Comparison of ENCODE assay signal across 9 cellular contexts in the genomic region with DNA sequence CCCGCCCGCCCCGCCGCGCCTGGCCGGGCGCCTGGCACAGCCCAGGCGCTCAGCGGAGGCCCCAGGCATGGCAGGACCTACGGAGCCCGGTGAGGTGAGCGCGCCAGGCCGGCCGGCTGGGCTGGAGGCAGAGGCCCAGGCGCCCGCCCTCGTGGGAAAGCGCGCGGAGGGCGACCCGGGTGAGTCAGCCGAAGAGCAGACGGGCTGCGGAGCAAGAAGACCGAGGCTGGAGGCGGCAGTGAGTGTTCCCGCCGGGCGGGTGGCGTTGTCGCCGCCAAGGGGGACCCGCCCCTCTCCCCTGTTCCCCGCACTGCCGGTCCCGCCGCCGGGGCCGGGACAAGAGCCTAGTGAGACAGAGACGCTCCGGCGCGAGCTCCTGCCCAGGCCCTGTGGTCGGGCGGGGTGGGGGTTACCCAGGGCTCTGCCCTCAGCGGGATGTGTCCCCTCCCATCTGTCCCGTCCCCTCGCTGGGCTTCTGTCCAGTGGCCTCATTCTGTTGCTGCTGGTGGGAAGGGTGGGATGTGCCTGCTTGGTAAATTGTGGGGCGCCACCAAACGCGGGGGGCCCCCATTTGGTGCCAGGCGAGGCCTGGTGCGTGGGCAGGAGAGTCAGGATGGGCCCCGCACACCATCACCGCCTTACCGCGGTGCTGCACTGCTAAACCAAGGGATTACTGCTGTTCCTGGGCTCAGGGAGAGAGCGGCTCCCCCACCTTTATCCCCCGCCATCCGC. TPM values are rescaled to one million over a fixed set of nuclear protein-coding genes. Genes with fewer than 3 reads are reported as not detected.
DNase-seq lines count a peak whose midpoint lies in the region; ATAC-seq and TF ChIP-seq lines count a peak whose summit lies in the region.
"Had no signal": no experiment of that assay in that cellular context is flagged by ENCODE, and none has a peak within 500 bp of the region (broad histone marks: within the 10 kb centered on the region; RNA-seq: fewer than 3 reads in every experiment).

No MANE protein-coding gene starts in this region.

- BruUV-seq in mammary epithelial cell (replicated peaks; lab: Mats Ljungman, UMichigan), result no TSS peak

- intact Hi-C loops in mammary epithelial cell (cut with micrococcal nuclease), result no loop called here

- no peak for TF ChIP-seq POLR2A in Peyer's patch (IDR thresholded peaks at IDR 0.05)

- 3% methylated on average over 34 of the region's 62 CpGs for WGBS in mammary epithelial cell (ENCODE audit: low coverage, missing lambda C conversion rate)

- no peaks in the 10 kb centered on the region for H4K20me1 ChIP-seq in mammary epithelial cell (ENCODE audit: insufficient read depth, low read length)

- no peak for ATAC-seq in HG03520 (IDR thresholded peaks at IDR 0.05; ENCODE audit: unreplicated experiment)

- TF ChIP-seq CTCF in Peyer's patch (IDR thresholded peaks at IDR 0.05), result peak in 1 of 6 experiments; percentile 1
- TF ChIP-seq CTCF in mammary epithelial cell (conservative IDR thresholded peaks at IDR 0.05 in 1 of 2, IDR thresholded peaks at IDR 0.05 in 1 of 2; ENCODE audit: extremely low read depth in 1 of 2, insufficient read depth in 1 of 2, low read depth in 1 of 2, low read length in 2 of 2), result no peak
- TF ChIP-seq CTCF in GM10248 (IDR thresholded peaks at IDR 0.05; ENCODE audit: control extremely low read depth, extremely low read depth, low read depth, missing control alignments), result no peak

- CTCF ChIA-PET in mammary epithelial cell (lab: Charles Lee; ENCODE audit: low non-redundant PET) (no interaction called here), GM10248 (lab: Yijun Ruan, JAX) (interaction anchor here (0.8 to 6.0 kb wide), 2 partner anchors 18 to 91 kb away, joined by 3 to 42 read pairs; partner anchors contain the start of gene PALD1)

- dilution Hi-C loops in mammary epithelial cell (cut with HindIII; ENCODE audit: low sequenced_read_pairs), result no loop called here

- peak overlapping the region in 3 of 4 donors; percentile 0 to 68 (median 31) for H3K27ac ChIP-seq in Peyer's patch
- H3K27ac ChIP-seq in mammary epithelial cell (ENCODE audit: insufficient read depth, low read depth, low read length), result no peak overlapping the region

- in situ Hi-C loops in mammary epithelial cell (cut with MboI; ENCODE audit: low sequenced_read_pairs in 2 of 2), result no loop called here

- peak overlapping the region; percentile 73 for H3K4me2 ChIP-seq in mammary epithelial cell (ENCODE audit: insufficient read depth, low read depth, low read length)

- H3K79me2 ChIP-seq in mammary epithelial cell (ENCODE audit: insufficient read depth, low read length), result no peaks in the 10 kb centered on the region

- H3K36me3 ChIP-seq in Peyer's patch, result no peaks in the 10 kb centered on the region
- no peaks in the 10 kb centered on the region for H3K36me3 ChIP-seq in mammary epithelial cell (ENCODE audit: insufficient read depth, low read length)

- POLR2A ChIA-PET in GM10248 (lab: Yijun Ruan, JAX), result no interaction called here

- H3K27me3 ChIP-seq in Peyer's patch, result no peaks in the 10 kb centered on the region
- peaks cover 3% of the 10 kb centered on the region for H3K27me3 ChIP-seq in mammary epithelial cell (ENCODE audit: insufficient read depth, low read length)

- DNase-seq in COLO668 (lab: John Stamatoyannopoulos, UW; ENCODE audit: unreplicated experiment) (peak; percentile 51), Peyer's patch (peak; percentile 18 to 68 (median 63)), mammary epithelial cell (peak; percentile 62), kidney glomerular epithelial cell (lab: John Stamatoyannopoulos, UW) (peak; percentile 48), NAMALWA (ENCODE audit: low spot score) (no peak), GM10248 (ENCODE audit: extremely low spot score) (no peak)
- peak; percentile 59 for DNase-seq in stimulated activated CD4-positive, alpha-beta T cell treated with anti-CD3 and anti-CD28 coated beads, Interleukin-1b, Interleukin-23, amount 100 ng/mL, for 48 hours

- H3K9me3 ChIP-seq in Peyer's patch (no peaks in the 10 kb centered on the region), mammary epithelial cell (replicated peaks; ENCODE audit: insufficient read depth, low read length) (no peaks in the 10 kb centered on the region)

- peak overlapping the region; percentile 8 for H2AFZ ChIP-seq in mammary epithelial cell (ENCODE audit: low read depth, low read length)

- H3K9ac ChIP-seq in mammary epithelial cell (ENCODE audit: insufficient read depth, low read length), result no peak overlapping the region

- H3K4me3 ChIP-seq in Peyer's patch, result peak overlapping the region in 3 of 4 donors; percentile 6 to 39 (median 39)
- H3K4me3 ChIP-seq in mammary epithelial cell (replicated peaks in 1 of 3; ENCODE audit: insufficient read depth in 1 of 3, low read depth in 2 of 3, low read length in 3 of 3), result peak overlapping the region in 1 of 3 experiments; percentile 8

- H3K4me1 ChIP-seq in Peyer's patch (peaks cover 0 to 17% (median 10%) of the 10 kb centered on the region in 4 donors), mammary epithelial cell (ENCODE audit: insufficient read depth, low read length) (peaks cover 19% of the 10 kb centered on the region)

RNA-seq across cellular contexts. Expression of gene NODAL, which starts 17.0 kb away (rescaled TPM):
- total RNA-seq in Peyer's patch, result not detected
- total RNA-seq in mammary epithelial cell, result under 1 TPM; 0.17 to 0.47 TPM
- 0.41 TPM for polyA plus RNA-seq in mammary epithelial cell
- not detected for polyA minus RNA-seq in mammary epithelial cell
- total RNA-seq: liver had no signal
- polyA plus RNA-seq: liver had no signal

RNA-seq across cellular contexts. Expression of gene PALD1, which starts 20.1 kb away (rescaled TPM):
- total RNA-seq in Peyer's patch, result 10 to 100 TPM in 1 of 4 donors, 1 to 10 TPM in 3; 1.2 to 15.7 (median 3.6) TPM
- total RNA-seq in mammary epithelial cell, result under 1 TPM in 1 of 2 donors, not detected in 1; under 0.01 TPM
- polyA plus RNA-seq in mammary epithelial cell, result 0.01 TPM
- not detected for polyA minus RNA-seq in mammary epithelial cell

RNA-seq across cellular contexts. Expression of gene EIF4EBP2, which starts 54.5 kb away (rescaled TPM):
- 100 to 1,000 TPM in 1 of 4 donors, 10 to 100 TPM in 3; 64.4 to 129 (median 93.0) TPM for total RNA-seq in Peyer's patch
- 10 to 100 TPM; 34.7 to 47.5 TPM for total RNA-seq in mammary epithelial cell
- 23.6 TPM for polyA plus RNA-seq in mammary epithelial cell
- polyA minus RNA-seq in mammary epithelial cell, result 86.6 TPM

Comparison
In these comparisons a context has a peak if more than half of its experiments do, and no peak if none do; other contexts are left out.
1. DNase-seq: peak in COLO668 (single experiment), Peyer's patch (3 of 3), mammary epithelial cell (single experiment), kidney glomerular epithelial cell (single experiment) and stimulated activated CD4-positive, alpha-beta T cell treated with anti-CD3 and anti-CD28 coated beads, Interleukin-1b, Interleukin-23, amount 100 ng/mL, for 48 hours (single experiment); none in NAMALWA (single experiment) and GM10248 (single experiment).